19 cellular contexts compared by ENCODE assay signal in the genomic region with DNA sequence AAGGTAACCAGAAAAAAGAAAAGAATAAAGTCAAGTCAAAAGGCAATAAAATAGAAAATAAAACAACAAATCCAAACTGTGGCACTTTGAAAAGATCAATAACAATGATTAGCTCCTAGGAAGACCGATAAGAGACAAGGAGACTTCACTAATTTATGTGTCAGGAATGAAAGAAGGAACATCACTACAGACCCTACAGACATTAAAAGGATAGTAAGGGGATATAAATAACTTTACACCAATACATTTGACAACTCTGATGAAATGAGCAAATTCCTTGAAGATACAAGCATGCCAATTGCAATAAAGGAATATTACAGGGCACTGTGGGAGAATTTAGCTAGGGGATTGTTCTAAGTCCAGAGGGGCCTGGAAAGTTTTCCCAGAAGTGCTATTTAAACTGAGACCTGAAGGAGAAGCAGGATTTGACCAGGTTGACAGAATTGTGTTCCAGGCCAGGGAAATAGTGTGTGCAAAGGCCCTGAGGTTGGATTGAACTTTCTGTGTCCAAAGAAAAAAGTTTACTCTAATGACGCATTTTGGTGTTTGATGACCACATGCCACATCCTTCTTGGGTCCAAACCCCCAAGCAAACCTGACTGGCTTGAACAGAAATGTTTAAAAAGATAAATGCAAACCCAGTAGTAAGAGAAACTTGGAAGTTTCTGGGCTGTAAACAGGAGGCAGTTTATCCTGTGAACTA. TPM values are rescaled to one million over a fixed set of nuclear protein-coding genes. Genes with fewer than 3 reads are reported as not detected.
DNase-seq lines count a peak whose midpoint lies in the region; ATAC-seq, FAIRE-seq and TF ChIP-seq lines count a peak whose summit lies in the region.
"Had no signal": no experiment of that assay in that cellular context is flagged by ENCODE, and none has a peak within 500 bp of the region (broad histone marks: within the 10 kb centered on the region; RNA-seq: fewer than 3 reads in every experiment).

No MANE protein-coding gene starts in this region.

- peak overlapping the region; percentile 68 for H3K27ac Mint-ChIP-seq in activated CD4-positive, alpha-beta T cell treated with anti-CD3 and anti-CD28 coated beads, Interleukin-2, amount 10 ng/mL, durations not matched to agents 7 days and 5 days
- no peak overlapping the region for H3K27ac Mint-ChIP-seq in activated CD4-positive, alpha-beta T cell treated with anti-CD3 and anti-CD28 coated beads for 36 hours
- peak overlapping the region in 2 of 3 experiments; percentile 60 to 74 for H3K27ac Mint-ChIP-seq in nephron
- H3K27ac Mint-ChIP-seq: B cell; CD8-positive, alpha-beta T cell had no signal

- intact Hi-C loops in activated CD4-positive, alpha-beta T cell treated with anti-CD3 and anti-CD28 coated beads for 36 hours (cut with DNase I, micrococcal nuclease) = no loop called here
- intact Hi-C loops in K562 (cut with micrococcal nuclease) = no loop called here
- intact Hi-C loops in body of pancreas (cut with DNase I) = loop anchor here (10.0 kb wide), 1 partner anchor 132 kb away; a partner anchor contains a TSS

- H3K9me3 Mint-ChIP-seq in activated CD4-positive, alpha-beta T cell treated with anti-CD3 and anti-CD28 coated beads, Interleukin-2, amount 10 ng/mL, durations not matched to agents 7 days and 5 days = peaks cover 17% of the 10 kb centered on the region
- H3K9me3 Mint-ChIP-seq in activated CD4-positive, alpha-beta T cell treated with anti-CD3 and anti-CD28 coated beads for 36 hours (ENCODE audit: low read depth) = peaks cover 5% of the 10 kb centered on the region
- peaks cover 14% of the 10 kb centered on the region for H3K9me3 Mint-ChIP-seq in nephron

- TF ChIP-seq RAD21 in K562 (CRISPR knock-in tag; conservative IDR thresholded peaks at IDR 0.05 in 1 of 2, IDR thresholded peaks at IDR 0.05 in 1 of 2) = no peak

- no peak overlapping the region for H3K4me3 Mint-ChIP-seq in activated CD4-positive, alpha-beta T cell treated with anti-CD3 and anti-CD28 coated beads, Interleukin-2, amount 10 ng/mL, durations not matched to agents 7 days and 5 days
- no peak overlapping the region for H3K4me3 Mint-ChIP-seq in activated CD4-positive, alpha-beta T cell treated with anti-CD3 and anti-CD28 coated beads for 36 hours
- H3K4me3 Mint-ChIP-seq in nephron = peak overlapping the region in 1 of 3 experiments; percentile 46
- H3K4me3 Mint-ChIP-seq: B cell; CD8-positive, alpha-beta T cell had no signal

- in situ Hi-C loops in K562 (cut with MboI) = no loop called here

- TF ChIP-seq CTCF in HEK293 (tag by site-specific recombination; IDR thresholded peaks at IDR 0.05) (no peak), K562 (IDR thresholded peaks at IDR 0.05 in 2 of 3, conservative IDR thresholded peaks at IDR 0.05 in 1 of 3; ENCODE audit: insufficient read depth in 2 of 3, low read depth in 1 of 3, low read length in 3 of 3) (no peak), nephron (IDR thresholded peaks at IDR 0.05; ENCODE audit: unreplicated experiment in 3 of 3) (no peak), foreskin fibroblast (IDR thresholded peaks at IDR 0.05; ENCODE audit: low read depth, low read length) (no peak), body of pancreas (IDR thresholded peaks at IDR 0.05) (no peak)

- H3K4me2 ChIP-seq in K562 (ENCODE audit: insufficient read depth, low read length) = no peak overlapping the region

- H3K9me3 ChIP-seq in HEK293 (ENCODE audit: control insufficient read depth, insufficient read depth, low read depth, low read length) = no peaks in the 10 kb centered on the region
- no peaks in the 10 kb centered on the region for H3K9me3 ChIP-seq in K562 (replicated peaks; ENCODE audit: control insufficient read depth, insufficient read depth, low read depth, low read length)
- no peaks in the 10 kb centered on the region for H3K9me3 ChIP-seq in body of pancreas

- no peaks in the 10 kb centered on the region for H3K27me3 ChIP-seq in K562 (ENCODE audit: control insufficient read depth in 2 of 2, insufficient read depth in 2 of 2, low read length in 2 of 2)
- H3K27me3 ChIP-seq in body of pancreas = no peaks in the 10 kb centered on the region
- H3K27me3 ChIP-seq: BLaER1 treated with 17β-estradiol and CSF1 and Interleukin-3, amounts not matched to agents 10 nM and 100 nM had no signal

- CTCF ChIA-PET in activated CD4-positive, alpha-beta T cell treated with anti-CD3 and anti-CD28 coated beads, Interleukin-2, amount 10 ng/mL, durations not matched to agents 7 days and 5 days (lab: Charles Lee) = interaction anchor here (0.9 to 1.5 kb wide), 5 partner anchors 8 to 145 kb away, joined by 3 to 7 read pairs (median 4); a partner anchor contains a TSS
- CTCF ChIA-PET in activated CD4-positive, alpha-beta T cell treated with anti-CD3 and anti-CD28 coated beads for 36 hours (lab: Charles Lee) = interaction anchor here (0.5 to 1.4 kb wide), 6 partner anchors 8 to 28 kb away, joined by 3 to 7 read pairs (median 4); no protein-coding TSS in a partner anchor
- CTCF ChIA-PET in HEK293 (lab: Yijun Ruan, JAX) (interaction anchor here (0.6 to 5.6 kb wide), 7 partner anchors 8 to 351 kb away, joined by 3 to 46 read pairs (median 5); a partner anchor contains a TSS), K562 (lab: Yijun Ruan, JAX; ENCODE audit: low intra/inter-chr PET ratio) (no interaction called here)

- H3K27ac ChIP-seq in HEK293 (ENCODE audit: extremely low read depth, low read depth, low read length) (no peak overlapping the region), K562 (ENCODE audit: extremely low read depth, low read depth, low read length) (no peak overlapping the region), body of pancreas (no peak overlapping the region)

- no peaks in the 10 kb centered on the region for H4K20me1 ChIP-seq in K562 (replicated peaks; ENCODE audit: control insufficient read depth, insufficient read depth, low read length)
- H4K20me1 ChIP-seq: BLaER1 treated with 17β-estradiol and CSF1 and Interleukin-3, amounts not matched to agents 10 nM and 100 nM had no signal

- POLR2A ChIA-PET in activated CD4-positive, alpha-beta T cell treated with anti-CD3 and anti-CD28 coated beads, Interleukin-2, amount 10 ng/mL, durations not matched to agents 7 days and 5 days (lab: Charles Lee) = no interaction called here
- POLR2A ChIA-PET in activated CD4-positive, alpha-beta T cell treated with anti-CD3 and anti-CD28 coated beads for 36 hours (lab: Charles Lee) = interaction anchor here (0.6 to 0.7 kb wide), 2 partner anchors 209 to 1023 kb away, joined by 3 read pairs; no protein-coding TSS in a partner anchor
- POLR2A ChIA-PET in HEK293 (lab: Yijun Ruan, JAX) = interaction anchor here (1.5 kb wide), 1 partner anchor 11 kb away, joined by 4 read pairs; a partner anchor contains a TSS
- POLR2A ChIA-PET in K562 (lab: Yijun Ruan, JAX) = interaction anchor here (0.6 to 0.9 kb wide), 2 partner anchors 12 to 15 kb away, joined by 3 read pairs; no protein-coding TSS in a partner anchor

- H3K9ac ChIP-seq in K562 (ENCODE audit: insufficient read depth in 1 of 2, low read depth in 2 of 2, low read length in 2 of 2) = no peak overlapping the region

- TF ChIP-seq POLR2A in K562 (conservative IDR thresholded peaks at IDR 0.05) (no peak), body of pancreas (IDR thresholded peaks at IDR 0.05) (no peak)

- H3K9me1 ChIP-seq in K562 (ENCODE audit: control insufficient read depth, insufficient read depth, low read length) = no peaks in the 10 kb centered on the region

- peaks cover 10% of the 10 kb centered on the region for H3K4me1 Mint-ChIP-seq in activated CD4-positive, alpha-beta T cell treated with anti-CD3 and anti-CD28 coated beads, Interleukin-2, amount 10 ng/mL, durations not matched to agents 7 days and 5 days
- peaks cover 6% of the 10 kb centered on the region for H3K4me1 Mint-ChIP-seq in activated CD4-positive, alpha-beta T cell treated with anti-CD3 and anti-CD28 coated beads for 36 hours
- H3K4me1 Mint-ChIP-seq in nephron = peaks cover 5% of the 10 kb centered on the region

- no peaks in the 10 kb centered on the region for H3K79me2 ChIP-seq in K562 (ENCODE audit: control insufficient read depth, insufficient read depth, low read length)

- ATAC-seq in activated CD4-positive, alpha-beta T cell treated with anti-CD3 and anti-CD28 coated beads for 36 hours = no peak
- ATAC-seq in K562 (no peak), body of pancreas (no peak)
- ATAC-seq: CD8-positive, alpha-beta T cell; GM12878; HCT116 had no signal

- H3K27me3 Mint-ChIP-seq in activated CD4-positive, alpha-beta T cell treated with anti-CD3 and anti-CD28 coated beads, Interleukin-2, amount 10 ng/mL, durations not matched to agents 7 days and 5 days = peaks cover 2% of the 10 kb centered on the region
- no peaks in the 10 kb centered on the region for H3K27me3 Mint-ChIP-seq in activated CD4-positive, alpha-beta T cell treated with anti-CD3 and anti-CD28 coated beads for 36 hours
- H3K27me3 Mint-ChIP-seq in nephron (ENCODE audit: low read depth) = peaks cover 4% of the 10 kb centered on the region

- TF ChIP-seq EP300 in K562 (IDR thresholded peaks at IDR 0.05; ENCODE audit: low read length) = no peak

- no peak for DNase-seq in activated CD4-positive, alpha-beta T cell treated with anti-CD3 and anti-CD28 coated beads, Interleukin-2, amount 10 ng/mL, durations not matched to agents 7 days and 5 days
- DNase-seq in activated CD4-positive, alpha-beta T cell treated with anti-CD3 and anti-CD28 coated beads for 36 hours = no peak
- DNase-seq in K562 (ENCODE audit: extremely low read depth in 1 of 4, low spot score in 3 of 4) = peak in 1 of 4 experiments; percentile 2
- no peak for DNase-seq in foreskin fibroblast
- no peak for DNase-seq in body of pancreas
- DNase-seq: 8988T; Calu3; CD8-positive, alpha-beta T cell; DMS79 treated with DMSO at 0.1 percent for 48 hours; GOT3; H7 had no signal

- H3K4me3 ChIP-seq in HEK293 (ENCODE audit: low read depth, low read length) = no peak overlapping the region
- no peak overlapping the region for H3K4me3 ChIP-seq in K562
- no peak overlapping the region for H3K4me3 ChIP-seq in foreskin fibroblast (ENCODE audit: low read depth in 1 of 2, low read length in 2 of 2)
- no peak overlapping the region for H3K4me3 ChIP-seq in body of pancreas
- H3K4me3 ChIP-seq: BLaER1 treated with 17β-estradiol and CSF1 and Interleukin-3, amounts not matched to agents 10 nM and 100 nM; GM12878 had no signal

- peaks cover 9% of the 10 kb centered on the region for H3K36me3 Mint-ChIP-seq in activated CD4-positive, alpha-beta T cell treated with anti-CD3 and anti-CD28 coated beads, Interleukin-2, amount 10 ng/mL, durations not matched to agents 7 days and 5 days (ENCODE audit: low read depth)
- peaks cover 5% of the 10 kb centered on the region for H3K36me3 Mint-ChIP-seq in activated CD4-positive, alpha-beta T cell treated with anti-CD3 and anti-CD28 coated beads for 36 hours (ENCODE audit: low read depth)
- H3K36me3 Mint-ChIP-seq in nephron (ENCODE audit: low read depth) = no peaks in the 10 kb centered on the region

- FAIRE-seq in K562 (lab: Jason Lieb, UNC) = no peak
- FAIRE-seq: GM12878, HTR-8/SVneo had no signal

- H3K4me1 ChIP-seq in HEK293 (ENCODE audit: control insufficient read depth, insufficient read depth, low read length) (no peaks in the 10 kb centered on the region), K562 (replicated peaks in 1 of 2; ENCODE audit: control insufficient read depth in 2 of 2, insufficient read depth in 2 of 2, low read length in 2 of 2) (peaks cover 7 to 14% of the 10 kb centered on the region in 2 experiments; a peak in 4 of 5 replicates), body of pancreas (no peaks in the 10 kb centered on the region)

- H3K36me3 ChIP-seq in HEK293 (ENCODE audit: control insufficient read depth in 2 of 2, insufficient read depth in 1 of 2, low read length in 2 of 2) (no peaks in the 10 kb centered on the region), K562 (ENCODE audit: control insufficient read depth, insufficient read depth, low read length) (no peaks in the 10 kb centered on the region), body of pancreas (replicated peaks in 1 of 2; ENCODE audit: insufficient read depth in 1 of 2, low read depth in 2 of 2) (no peaks in the 10 kb centered on the region)

- BruUV-seq in K562 (replicated peaks; lab: Mats Ljungman, UMichigan) = no TSS peak

- no peak overlapping the region for H2AFZ ChIP-seq in K562 (ENCODE audit: low read depth, low read length)

- 29% methylated on average over 2 of the region's 2 CpGs for WGBS in K562 (ENCODE audit: insufficient coverage, low coverage, missing lambda C conversion rate)
- 74 to 81% methylated on average over 2 of the region's 2 CpGs for WGBS in body of pancreas, 2 donors

RNA-seq across cellular contexts. Expression of a gene that starts 1.6 kb away (rescaled TPM):
- total RNA-seq in activated CD4-positive, alpha-beta T cell treated with anti-CD3 and anti-CD28 coated beads, Interleukin-2, amount 10 ng/mL, durations not matched to agents 7 days and 5 days = 1 to 10 TPM; 2.4 TPM
- total RNA-seq in activated CD4-positive, alpha-beta T cell treated with anti-CD3 and anti-CD28 coated beads for 36 hours = 1 to 10 TPM; 2.7 to 3.6 TPM
- 0.83 TPM in 1 of 2 replicates, not detected in the other for total RNA-seq in K562 (2011; cell fraction: chromatin; rRNA removed; ENCODE audit: low replicate concordance)
- total RNA-seq in K562 (2011; cell fraction: nucleolus; rRNA removed) = 0.50 TPM in 1 of 2 replicates, not detected in the other
- not detected in 2 replicates for total RNA-seq in K562 (2011; cell fraction: nucleoplasm; rRNA removed)
- total RNA-seq in K562 (2014; rRNA removed) = 0.16 TPM in 1 of 2 replicates, not detected in the other
- not detected in 2 replicates for total RNA-seq in K562 (2014; rRNA removed; fragmentation: Illumina TruSeq; extraction: Trizol)
- total RNA-seq in K562 (2015; rRNA removed; fragmentation: Illumina TruSeq; extraction: Trizol) = not detected in 2 replicates
- total RNA-seq in K562 (2021) = 0.18 and 0.29 TPM in 2 replicates
- 0.14 and 0.31 TPM in 2 replicates for polyA plus RNA-seq in K562 (2011; rRNA removed)
- polyA plus RNA-seq in K562 (2011; cell fraction: cytosol; rRNA removed) = 0.19 and 0.22 TPM in 2 replicates
- 0.10 and 0.34 TPM in 2 replicates for polyA plus RNA-seq in K562 (2011; cell fraction: nucleus; rRNA removed)
- polyA plus RNA-seq in K562 (2012) = 0.27 and 0.40 TPM in 2 replicates
- polyA plus RNA-seq in K562 (2014; fragmentation: Illumina TruSeq; extraction: Trizol) = not detected in 2 replicates
- polyA plus RNA-seq in K562 (2014; fragmentation: Nextera tagmentation; extraction: Ambion mirVana) = not detected
- polyA plus RNA-seq in K562 (2014; rRNA removed) = 0.53 TPM in 1 of 2 replicates, not detected in the other
- polyA minus RNA-seq in K562 (2011; rRNA and poly(A)+ RNA removed) = not detected in 2 replicates
- polyA minus RNA-seq in K562 (2011; cell fraction: cytosol; rRNA and poly(A)+ RNA removed) = not detected in 2 replicates
- 0.27 and 0.56 TPM in 2 replicates for polyA minus RNA-seq in K562 (2011; cell fraction: nucleus; rRNA and poly(A)+ RNA removed)
- under 1 TPM in 1 of 2 donors, not detected in 1; 0.52 TPM for total RNA-seq in body of pancreas
- total RNA-seq: A673; Calu3; CD8-positive, alpha-beta T cell had no signal

RNA-seq across cellular contexts. Expression of a gene that starts 10.6 kb away (rescaled TPM):
- total RNA-seq in activated CD4-positive, alpha-beta T cell treated with anti-CD3 and anti-CD28 coated beads, Interleukin-2, amount 10 ng/mL, durations not matched to agents 7 days and 5 days = 10 to 100 TPM in 1 of 2 experiments, 1 to 10 TPM in 1; 8.6 to 11.2 TPM
- total RNA-seq in activated CD4-positive, alpha-beta T cell treated with anti-CD3 and anti-CD28 coated beads for 36 hours = 10 to 100 TPM in 1 of 2 experiments, 1 to 10 TPM in 1; 8.7 to 15.3 TPM
- 12.5 and 36.8 TPM in 2 replicates for total RNA-seq in K562 (2011; cell fraction: chromatin; rRNA removed; ENCODE audit: low replicate concordance)
- 63.2 and 77.4 TPM in 2 replicates for total RNA-seq in K562 (2011; cell fraction: nucleolus; rRNA removed)
- 32.4 and 49.3 TPM in 2 replicates for total RNA-seq in K562 (2011; cell fraction: nucleoplasm; rRNA removed)
- 28.1 and 34.4 TPM in 2 replicates for total RNA-seq in K562 (2014; rRNA removed)
- 7.4 and 8.0 TPM in 2 replicates for total RNA-seq in K562 (2014; rRNA removed; fragmentation: Illumina TruSeq; extraction: Trizol)
- 22.7 and 23.5 TPM in 2 replicates for total RNA-seq in K562 (2015; rRNA removed; fragmentation: Illumina TruSeq; extraction: Trizol)
- 25.5 and 28.2 TPM in 2 replicates for total RNA-seq in K562 (2021)
- 26.1 and 27.9 TPM in 2 replicates for polyA plus RNA-seq in K562 (2011; rRNA removed)
- polyA plus RNA-seq in K562 (2011; cell fraction: cytosol; rRNA removed) = 33.2 and 47.1 TPM in 2 replicates
- polyA plus RNA-seq in K562 (2011; cell fraction: nucleus; rRNA removed) = 10.9 and 12.8 TPM in 2 replicates
- polyA plus RNA-seq in K562 (2012) = 28.9 and 42.7 TPM in 2 replicates
- 9.6 and 18.6 TPM in 2 replicates for polyA plus RNA-seq in K562 (2014; fragmentation: Illumina TruSeq; extraction: Trizol)
- polyA plus RNA-seq in K562 (2014; fragmentation: Nextera tagmentation; extraction: Ambion mirVana) = 1 to 10 TPM in 1 of 2 experiments, under 1 TPM in 1; 0.86 to 5.9 TPM
- 29.3 and 30.2 TPM in 2 replicates for polyA plus RNA-seq in K562 (2014; rRNA removed)
- polyA minus RNA-seq in K562 (2011; rRNA and poly(A)+ RNA removed) = 11.8 and 20.7 TPM in 2 replicates
- polyA minus RNA-seq in K562 (2011; cell fraction: cytosol; rRNA and poly(A)+ RNA removed) = 14.7 and 14.8 TPM in 2 replicates
- 4.3 and 6.6 TPM in 2 replicates for polyA minus RNA-seq in K562 (2011; cell fraction: nucleus; rRNA and poly(A)+ RNA removed)
- 10 to 100 TPM; 14.5 to 34.6 TPM for total RNA-seq in body of pancreas

RNA-seq across cellular contexts. Expression of a gene that starts 24.7 kb away (rescaled TPM):
- total RNA-seq in activated CD4-positive, alpha-beta T cell treated with anti-CD3 and anti-CD28 coated beads, Interleukin-2, amount 10 ng/mL, durations not matched to agents 7 days and 5 days = 10 to 100 TPM; 32.4 to 34.3 TPM
- total RNA-seq in activated CD4-positive, alpha-beta T cell treated with anti-CD3 and anti-CD28 coated beads for 36 hours = 10 to 100 TPM; 82.3 to 96.8 TPM
- 50.4 and 92.7 TPM in 2 replicates for total RNA-seq in K562 (2011; cell fraction: chromatin; rRNA removed; ENCODE audit: low replicate concordance)
- 57.5 and 60.4 TPM in 2 replicates for total RNA-seq in K562 (2011; cell fraction: nucleolus; rRNA removed)
- total RNA-seq in K562 (2011; cell fraction: nucleoplasm; rRNA removed) = 52.4 and 52.6 TPM in 2 replicates
- 31.9 and 41.8 TPM in 2 replicates for total RNA-seq in K562 (2014; rRNA removed)
- total RNA-seq in K562 (2014; rRNA removed; fragmentation: Illumina TruSeq; extraction: Trizol) = 14.1 and 18.6 TPM in 2 replicates
- total RNA-seq in K562 (2015; rRNA removed; fragmentation: Illumina TruSeq; extraction: Trizol) = 25.2 and 27.1 TPM in 2 replicates
- total RNA-seq in K562 (2021) = 86.0 and 86.3 TPM in 2 replicates
- 29.7 and 54.8 TPM in 2 replicates for polyA plus RNA-seq in K562 (2011; rRNA removed)
- 39.1 and 73.7 TPM in 2 replicates for polyA plus RNA-seq in K562 (2011; cell fraction: cytosol; rRNA removed)
- polyA plus RNA-seq in K562 (2011; cell fraction: nucleus; rRNA removed) = 61.7 and 77.2 TPM in 2 replicates
- polyA plus RNA-seq in K562 (2012) = 54.2 and 71.7 TPM in 2 replicates
- 59.8 and 73.9 TPM in 2 replicates for polyA plus RNA-seq in K562 (2014; fragmentation: Illumina TruSeq; extraction: Trizol)
- polyA plus RNA-seq in K562 (2014; fragmentation: Nextera tagmentation; extraction: Ambion mirVana) = under 1 TPM; 0.36 to 0.65 TPM
- 49.1 and 56.5 TPM in 2 replicates for polyA plus RNA-seq in K562 (2014; rRNA removed)
- polyA minus RNA-seq in K562 (2011; rRNA and poly(A)+ RNA removed) = 20.6 and 23.7 TPM in 2 replicates
- 32.6 and 45.6 TPM in 2 replicates for polyA minus RNA-seq in K562 (2011; cell fraction: cytosol; rRNA and poly(A)+ RNA removed)
- 13.1 and 18.4 TPM in 2 replicates for polyA minus RNA-seq in K562 (2011; cell fraction: nucleus; rRNA and poly(A)+ RNA removed)
- 10 to 100 TPM in 1 of 2 donors, 1 to 10 TPM in 1; 6.3 to 11.7 TPM for total RNA-seq in body of pancreas
